19 cellular contexts compared by ENCODE assay signal in genomic region chr6:160132297-160132637, GRCh38. TPM values are rescaled to one million over a fixed set of nuclear protein-coding genes. Genes with fewer than 3 reads are reported as not detected.
DNase-seq lines count a peak whose midpoint lies in the region; ATAC-seq and TF ChIP-seq lines count a peak whose summit lies in the region.
"Had no signal": no experiment of that assay in that cellular context is flagged by ENCODE, and none has a peak within 500 bp of the region (broad histone marks: within the 10 kb centered on the region; RNA-seq: fewer than 3 reads in every experiment).

No MANE protein-coding gene starts in this region.

- no peak overlapping the region for H3K9ac ChIP-seq in mesendoderm (ENCODE audit: low read length)

- in situ Hi-C loops in brain microvascular endothelial cell (cut with HindIII; ENCODE audit: low pct_ligation_motif_present, low sequenced_read_pairs), result no loop called here

- no peak overlapping the region for H4K5ac ChIP-seq in mesendoderm (ENCODE audit: low read length)

- peak overlapping the region; percentile 42 for H2BK5ac ChIP-seq in mesendoderm (ENCODE audit: low read length)

- H2BK120ac ChIP-seq in mesendoderm (ENCODE audit: low read depth, low read length), result no peak overlapping the region

- H3K36me3 ChIP-seq in mesendoderm (ENCODE audit: control insufficient read depth, insufficient read depth, low read length) (no peaks in the 10 kb centered on the region), brain microvascular endothelial cell (replicated peaks) (no peaks in the 10 kb centered on the region)

- H3K23ac ChIP-seq in mesendoderm (ENCODE audit: low read length), result peak overlapping the region; percentile 35

- no peaks in the 10 kb centered on the region for H3K27me3 Mint-ChIP-seq in natural killer cell (ENCODE audit: low read depth in 2 of 2)
- no peaks in the 10 kb centered on the region for H3K27me3 Mint-ChIP-seq in natural killer cell treated with Interleukin-12 subunit alpha and Interleukin-12 subunit beta and Interleukin-15 and Interleukin-18, amount 100 ng/mL, for 72 hours
- no peaks in the 10 kb centered on the region for H3K27me3 Mint-ChIP-seq in chondrocyte (ENCODE audit: low read depth)

- H3K4ac ChIP-seq in mesendoderm (ENCODE audit: low read depth, low read length), result no peak overlapping the region

- H3K27me3 ChIP-seq in mesendoderm (ENCODE audit: insufficient read depth, low read length, poor library complexity), result no peaks in the 10 kb centered on the region
- no peaks in the 10 kb centered on the region for H3K27me3 ChIP-seq in brain microvascular endothelial cell (replicated peaks)

- peaks cover 9% of the 10 kb centered on the region for H3K4me1 ChIP-seq in mesendoderm (ENCODE audit: control insufficient read depth, low read depth, low read length)

- H3K36me3 Mint-ChIP-seq in natural killer cell (no peaks in the 10 kb centered on the region), chondrocyte (ENCODE audit: low read depth) (peaks cover 12% of the 10 kb centered on the region)
- H3K36me3 Mint-ChIP-seq in natural killer cell treated with Interleukin-12 subunit alpha and Interleukin-12 subunit beta and Interleukin-15 and Interleukin-18, amount 100 ng/mL, for 72 hours, result peaks cover 6% of the 10 kb centered on the region

- TF ChIP-seq CTCF in natural killer cell (IDR thresholded peaks at IDR 0.05) (no peak), chondrocyte (IDR thresholded peaks at IDR 0.05) (no peak), brain microvascular endothelial cell (IDR thresholded peaks at IDR 0.05; ENCODE audit: low read depth, low read length, missing control alignments) (no peak)

- no peaks in the 10 kb centered on the region for H3K79me2 ChIP-seq in mesendoderm (ENCODE audit: control insufficient read depth, insufficient read depth, low read length)

- H3K9me3 Mint-ChIP-seq in natural killer cell (no peaks in the 10 kb centered on the region), chondrocyte (ENCODE audit: low read depth) (no peaks in the 10 kb centered on the region)
- no peaks in the 10 kb centered on the region for H3K9me3 Mint-ChIP-seq in natural killer cell treated with Interleukin-12 subunit alpha and Interleukin-12 subunit beta and Interleukin-15 and Interleukin-18, amount 100 ng/mL, for 72 hours

- no peak overlapping the region for H2BK15ac ChIP-seq in mesendoderm (replicated peaks; ENCODE audit: low read depth)

- H3K4me2 ChIP-seq in mesendoderm (ENCODE audit: low read length), result no peak overlapping the region

- H3K18ac ChIP-seq in mesendoderm (ENCODE audit: low read length), result no peak overlapping the region

- no peak overlapping the region for H2AK5ac ChIP-seq in mesendoderm (ENCODE audit: low read length)

- H3K79me1 ChIP-seq in mesendoderm (ENCODE audit: low read length), result no peaks in the 10 kb centered on the region

- DNase-seq in natural killer cell (no peak), chondrocyte (ENCODE audit: low spot score) (no peak), mesendoderm (no peak), NCI-H69 (lab: John Stamatoyannopoulos, UW) (no peak), brain microvascular endothelial cell (no peak), anterior cingulate cortex (lab: John Stamatoyannopoulos, UW) (no peak)
- DNase-seq in natural killer cell treated with Interleukin-12 subunit alpha and Interleukin-12 subunit beta and Interleukin-15 and Interleukin-18, amount 100 ng/mL, for 72 hours (ENCODE audit: low spot score), result no peak
- DNase-seq: AML-193; DMS53; KBM-7; NCI-H146; NCI-H2081 treated with DMSO at 0.1 percent for 48 hours; NCI-H2227 treated with DMSO at 0.1 percent for 48 hours; NCI-H526; NK-92 treated with Interleukin-12 subunit alpha and Interleukin-12 subunit beta, amount 100 ng/mL, for 24 hours; OCI-M1 had no signal

- no peak overlapping the region for H3K56ac ChIP-seq in mesendoderm (ENCODE audit: low read length)

- no peak overlapping the region for H3K27ac ChIP-seq in mesendoderm (ENCODE audit: low read depth, low read length)
- H3K27ac ChIP-seq in brain microvascular endothelial cell, result no peak overlapping the region
- H3K27ac ChIP-seq: HL-60, RWPE1 had no signal

- no peak overlapping the region for H3K4me3 ChIP-seq in mesendoderm (ENCODE audit: low read length)
- H3K4me3 ChIP-seq in brain microvascular endothelial cell (ENCODE audit: low read depth, low read length), result no peak overlapping the region

- H3K4me3 Mint-ChIP-seq in natural killer cell, result no peak overlapping the region
- H3K4me3 Mint-ChIP-seq in natural killer cell treated with Interleukin-12 subunit alpha and Interleukin-12 subunit beta and Interleukin-15 and Interleukin-18, amount 100 ng/mL, for 72 hours, result no peak overlapping the region
- no peak overlapping the region for H3K4me3 Mint-ChIP-seq in chondrocyte (ENCODE audit: unreplicated experiment)

- WGBS in mesendoderm (ENCODE audit: extremely low coverage, insufficient coverage, low lambda C conversion rate), result no CpG with 5 or more reads among the region's 4 CpGs

- no peak for ATAC-seq in natural killer cell
- ATAC-seq in natural killer cell treated with Interleukin-12 subunit alpha and Interleukin-12 subunit beta and Interleukin-15 and Interleukin-18, amount 100 ng/mL, for 72 hours, result no peak
- ATAC-seq: HCT116 had no signal

- peak overlapping the region; percentile 14 to 35 for H3K27ac Mint-ChIP-seq in natural killer cell
- peak overlapping the region in 1 of 2 donors; percentile 78 for H3K27ac Mint-ChIP-seq in natural killer cell treated with Interleukin-12 subunit alpha and Interleukin-12 subunit beta and Interleukin-15 and Interleukin-18, amount 100 ng/mL, for 72 hours
- peak overlapping the region; percentile 33 for H3K27ac Mint-ChIP-seq in chondrocyte (ENCODE audit: unreplicated experiment)

- no peak overlapping the region for H4K8ac ChIP-seq in mesendoderm (ENCODE audit: low read depth, low read length)

- H3K4me1 Mint-ChIP-seq in natural killer cell, result no peaks in the 10 kb centered on the region
- peaks cover 13 to 30% of the 10 kb centered on the region in 2 donors for H3K4me1 Mint-ChIP-seq in natural killer cell treated with Interleukin-12 subunit alpha and Interleukin-12 subunit beta and Interleukin-15 and Interleukin-18, amount 100 ng/mL, for 72 hours (ENCODE audit: low read depth in 2 of 2)
- peaks cover 12% of the 10 kb centered on the region for H3K4me1 Mint-ChIP-seq in chondrocyte (ENCODE audit: low read depth)

- intact Hi-C loops in natural killer cell (cut with micrococcal nuclease), result no loop called here

RNA-seq across cellular contexts. Expression of gene SLC22A1, which starts 10.7 kb away (rescaled TPM):
- 1 to 10 TPM; 1.4 to 4.5 (median 3.0) TPM for total RNA-seq in natural killer cell
- 10 to 100 TPM in 1 of 2 donors, 1 to 10 TPM in 1; 5.8 to 11.0 TPM for total RNA-seq in natural killer cell treated with Interleukin-12 subunit alpha and Interleukin-12 subunit beta and Interleukin-15 and Interleukin-18, amount 100 ng/mL, for 72 hours
- total RNA-seq in chondrocyte, result 1.5 to 3.3 TPM (median 2.9 TPM) in 3 replicates
- 2.1 TPM for polyA plus RNA-seq in mesendoderm (2013, experiment 1 of 2)
- 2.3 TPM for polyA plus RNA-seq in mesendoderm (2013, experiment 2 of 2)
